In the genomic region with DNA sequence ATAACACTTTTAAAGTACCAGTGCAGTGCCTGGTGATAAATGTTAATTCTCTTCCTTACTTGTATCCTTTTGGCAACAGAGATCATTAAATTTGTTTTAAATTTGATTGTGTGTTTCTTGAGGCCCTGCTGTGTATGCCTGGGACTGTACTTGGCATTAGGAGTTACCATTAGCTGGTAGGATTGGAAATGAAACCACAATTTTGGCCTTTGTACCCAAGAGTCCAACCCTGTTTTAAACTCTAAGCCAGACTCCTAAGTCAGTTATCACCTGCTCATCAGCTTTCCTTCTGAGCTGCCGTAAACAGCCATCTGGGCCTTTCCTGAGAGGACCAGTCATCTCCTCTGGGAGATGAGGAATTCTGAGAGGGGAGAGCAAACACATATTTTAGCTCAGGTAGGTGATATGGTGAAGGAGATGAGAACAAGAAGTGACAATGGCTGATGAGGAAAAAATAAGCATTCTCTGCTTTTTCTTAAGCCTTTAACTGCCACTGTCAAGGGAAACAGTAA, we compare ENCODE assay signal across 2 cellular contexts.
TF ChIP-seq lines count a peak whose summit lies in the region.

No MANE protein-coding gene starts in this region.

TF ChIP-seq in K562, 482 proteins besides CTCF, POLR2A, EP300 and RAD21 (continued from another document):
- TF ChIP-seq, protein P1, sequence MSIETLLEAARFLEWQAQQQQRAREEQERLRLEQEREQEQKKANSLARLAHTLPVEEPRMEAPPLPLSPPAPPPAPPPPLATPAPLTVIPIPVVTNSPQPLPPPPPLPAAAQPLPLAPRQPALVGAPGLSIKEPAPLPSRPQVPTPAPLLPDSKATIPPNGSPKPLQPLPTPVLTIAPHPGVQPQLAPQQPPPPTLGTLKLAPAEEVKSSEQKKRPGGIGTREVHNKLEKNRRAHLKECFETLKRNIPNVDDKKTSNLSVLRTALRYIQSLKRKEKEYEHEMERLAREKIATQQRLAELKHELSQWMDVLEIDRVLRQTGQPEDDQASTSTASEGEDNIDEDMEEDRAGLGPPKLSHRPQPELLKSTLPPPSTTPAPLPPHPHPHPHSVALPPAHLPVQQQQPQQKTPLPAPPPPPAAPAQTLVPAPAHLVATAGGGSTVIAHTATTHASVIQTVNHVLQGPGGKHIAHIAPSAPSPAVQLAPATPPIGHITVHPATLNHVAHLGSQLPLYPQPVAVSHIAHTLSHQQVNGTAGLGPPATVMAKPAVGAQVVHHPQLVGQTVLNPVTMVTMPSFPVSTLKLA (conservative IDR thresholded peaks at IDR 0.05) = 0 out of 4 replicates have a peak, but pooled peaks of 1 of the 2 experiments have one; percentile 26

TF ChIP-seq in SK-N-SH, 30 proteins besides CTCF, POLR2A, EP300 and RAD21 (continued from another document):
- no peak for TF ChIP-seq ZBTB33 (IDR thresholded peaks at IDR 0.05; ENCODE audit: borderline replicate concordance, low read depth)
- TF ChIP-seq, protein P2, sequence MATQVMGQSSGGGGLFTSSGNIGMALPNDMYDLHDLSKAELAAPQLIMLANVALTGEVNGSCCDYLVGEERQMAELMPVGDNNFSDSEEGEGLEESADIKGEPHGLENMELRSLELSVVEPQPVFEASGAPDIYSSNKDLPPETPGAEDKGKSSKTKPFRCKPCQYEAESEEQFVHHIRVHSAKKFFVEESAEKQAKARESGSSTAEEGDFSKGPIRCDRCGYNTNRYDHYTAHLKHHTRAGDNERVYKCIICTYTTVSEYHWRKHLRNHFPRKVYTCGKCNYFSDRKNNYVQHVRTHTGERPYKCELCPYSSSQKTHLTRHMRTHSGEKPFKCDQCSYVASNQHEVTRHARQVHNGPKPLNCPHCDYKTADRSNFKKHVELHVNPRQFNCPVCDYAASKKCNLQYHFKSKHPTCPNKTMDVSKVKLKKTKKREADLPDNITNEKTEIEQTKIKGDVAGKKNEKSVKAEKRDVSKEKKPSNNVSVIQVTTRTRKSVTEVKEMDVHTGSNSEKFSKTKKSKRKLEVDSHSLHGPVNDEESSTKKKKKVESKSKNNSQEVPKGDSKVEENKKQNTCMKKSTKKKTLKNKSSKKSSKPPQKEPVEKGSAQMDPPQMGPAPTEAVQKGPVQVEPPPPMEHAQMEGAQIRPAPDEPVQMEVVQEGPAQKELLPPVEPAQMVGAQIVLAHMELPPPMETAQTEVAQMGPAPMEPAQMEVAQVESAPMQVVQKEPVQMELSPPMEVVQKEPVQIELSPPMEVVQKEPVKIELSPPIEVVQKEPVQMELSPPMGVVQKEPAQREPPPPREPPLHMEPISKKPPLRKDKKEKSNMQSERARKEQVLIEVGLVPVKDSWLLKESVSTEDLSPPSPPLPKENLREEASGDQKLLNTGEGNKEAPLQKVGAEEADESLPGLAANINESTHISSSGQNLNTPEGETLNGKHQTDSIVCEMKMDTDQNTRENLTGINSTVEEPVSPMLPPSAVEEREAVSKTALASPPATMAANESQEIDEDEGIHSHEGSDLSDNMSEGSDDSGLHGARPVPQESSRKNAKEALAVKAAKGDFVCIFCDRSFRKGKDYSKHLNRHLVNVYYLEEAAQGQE (IDR thresholded peaks at IDR 0.05; ENCODE audit: low read depth, low read length) = no peak
- TF ChIP-seq, protein P3, sequence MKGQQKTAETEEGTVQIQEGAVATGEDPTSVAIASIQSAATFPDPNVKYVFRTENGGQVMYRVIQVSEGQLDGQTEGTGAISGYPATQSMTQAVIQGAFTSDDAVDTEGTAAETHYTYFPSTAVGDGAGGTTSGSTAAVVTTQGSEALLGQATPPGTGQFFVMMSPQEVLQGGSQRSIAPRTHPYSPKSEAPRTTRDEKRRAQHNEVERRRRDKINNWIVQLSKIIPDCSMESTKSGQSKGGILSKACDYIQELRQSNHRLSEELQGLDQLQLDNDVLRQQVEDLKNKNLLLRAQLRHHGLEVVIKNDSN (IDR thresholded peaks at IDR 0.05; ENCODE audit: borderline replicate concordance, low read depth) = no peak
- TF ChIP-seq GATA2 (CRISPR knock-in tag; IDR thresholded peaks at IDR 0.05) = no peak
